In the genomic region with DNA sequence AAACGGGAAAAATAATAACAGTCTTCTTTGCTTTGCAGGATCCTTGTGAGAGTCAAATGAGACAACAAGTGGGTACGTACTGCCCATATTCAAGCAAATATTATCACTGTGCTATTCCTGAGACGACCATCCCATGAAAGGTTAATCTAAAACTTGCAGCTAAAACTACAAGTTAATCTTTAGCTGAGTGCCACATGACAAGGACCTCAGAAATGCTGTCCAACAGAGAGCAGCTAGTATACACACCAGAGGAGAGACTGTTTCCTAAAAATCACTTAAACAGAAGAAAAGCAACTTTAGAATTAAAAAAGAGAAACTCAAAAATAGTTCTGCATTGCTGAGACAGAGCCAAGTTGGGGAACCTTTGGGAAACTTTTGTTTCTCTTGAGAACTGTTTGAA, we compare ENCODE assay signal across 17 cellular contexts.
A peak's percentile ranks its signal among the peaks of the same experiment; 100 is the strongest.
DNase-seq lines count a peak whose midpoint lies in the region; ATAC-seq, FAIRE-seq and TF ChIP-seq lines count a peak whose summit lies in the region.
"Had no signal": no experiment of that assay in that cellular context is flagged by ENCODE, and none has a peak within 500 bp of the region (broad histone marks: within the 10 kb centered on the region; RNA-seq: fewer than 3 reads in every experiment).

No MANE protein-coding gene starts in this region.

- FAIRE-seq in GM19239 (lab: Jason Lieb, UNC), result peak; percentile 89

- no peak overlapping the region for H2BK5ac ChIP-seq in neuronal stem cell (ENCODE audit: low read length)

- no peak for TF ChIP-seq CTCF in chondrocyte (IDR thresholded peaks at IDR 0.05)
- TF ChIP-seq CTCF in tibial nerve (IDR thresholded peaks at IDR 0.05), result no peak

- peaks cover 15% of the 10 kb centered on the region for H3K27me3 Mint-ChIP-seq in chondrocyte (ENCODE audit: low read depth)

- H3K36me3 Mint-ChIP-seq in chondrocyte (ENCODE audit: low read depth), result no peaks in the 10 kb centered on the region
- H3K36me3 Mint-ChIP-seq: CD14-positive monocyte, IgD-negative memory B cell had no signal

- no peak overlapping the region for H2BK120ac ChIP-seq in neuronal stem cell (ENCODE audit: low read depth, low read length)

- H2BK15ac ChIP-seq in neuronal stem cell (ENCODE audit: low read length), result no peak overlapping the region

- no peak overlapping the region for H3K27ac ChIP-seq in neuronal stem cell (replicated peaks; ENCODE audit: low read length)
- no peak overlapping the region for H3K27ac ChIP-seq in tibial nerve
- H3K27ac ChIP-seq: heart left ventricle, SK-N-MC had no signal

- no peak overlapping the region for H3K14ac ChIP-seq in neuronal stem cell (ENCODE audit: low read length)

- no peak for DNase-seq in GM19239 (ENCODE audit: insufficient read length, low spot score)
- no peak for DNase-seq in chondrocyte (ENCODE audit: low spot score)
- no peak for DNase-seq in neuronal stem cell (ENCODE audit: low spot score)
- no peak for DNase-seq in T-helper 9 cell
- no peak for DNase-seq in UCSD-AML1 (lab: John Stamatoyannopoulos, UW; ENCODE audit: unreplicated experiment)
- DNase-seq in tibial nerve (ENCODE audit: low spot score in 2 of 2), result no peak
- no peak for DNase-seq in NCI-H2029 (lab: John Stamatoyannopoulos, UW)
- DNase-seq: activated CD4-positive, alpha-beta T cell treated with anti-CD3 and anti-CD28 coated beads for 1 hour; activated T-cell treated with anti-CD3 and anti-CD28 coated beads, Interleukin-2, amount 50 U/mL, for 4 hours; heart left ventricle; mesendoderm; NCI-H146; NCI-H82 had no signal

- no peak overlapping the region for H3K4ac ChIP-seq in neuronal stem cell (ENCODE audit: low read length)

- no peak overlapping the region for H3K4me3 ChIP-seq in neuronal stem cell (ENCODE audit: low read length in 2 of 2)
- H3K4me3 ChIP-seq in tibial nerve, result no peak overlapping the region
- H3K4me3 ChIP-seq: heart left ventricle, SK-N-MC had no signal

- H3K79me1 ChIP-seq in neuronal stem cell (ENCODE audit: low read depth, low read length), result no peaks in the 10 kb centered on the region

- no CpG with 5 or more reads among the region's 3 CpGs for WGBS in neuronal stem cell (ENCODE audit: extremely low coverage in 2 of 2, insufficient read length in 2 of 2, insufficient replicate concordance in 1 of 2), 2 donors
- WGBS in tibial nerve, 2 donors, result 25 to 38% methylated on average over 3 of the region's 3 CpGs

- no peak overlapping the region for H3K23ac ChIP-seq in neuronal stem cell (ENCODE audit: low read depth, low read length, poor library complexity)

- peak overlapping the region; percentile 24 for H3K27ac Mint-ChIP-seq in chondrocyte (ENCODE audit: unreplicated experiment)
- H3K27ac Mint-ChIP-seq: CD14-positive monocyte, IgD-negative memory B cell had no signal

- no peak overlapping the region for H3K4me2 ChIP-seq in neuronal stem cell (ENCODE audit: insufficient read depth, low read length, poor library complexity, severe bottlenecking)

- no peak overlapping the region for H2BK12ac ChIP-seq in neuronal stem cell (ENCODE audit: low read length)

- no peak overlapping the region for H4K91ac ChIP-seq in neuronal stem cell (ENCODE audit: low read depth, low read length, poor library complexity)

- H3K9me3 ChIP-seq in neuronal stem cell (replicated peaks in 1 of 2; ENCODE audit: control insufficient read depth in 2 of 2, insufficient read depth in 1 of 2, low read depth in 1 of 2, low read length in 2 of 2) (peaks cover 0 to 2% of the 10 kb centered on the region in 2 donors), tibial nerve (no peaks in the 10 kb centered on the region)
- H3K9me3 ChIP-seq: heart left ventricle had no signal

- no peak for TF ChIP-seq POLR2A in tibial nerve (IDR thresholded peaks at IDR 0.05)

- no peak overlapping the region for H4K8ac ChIP-seq in neuronal stem cell (ENCODE audit: low read depth, low read length)

- TF ChIP-seq EP300 in tibial nerve (IDR thresholded peaks at IDR 0.05), result no peak

- no peak overlapping the region for H3K18ac ChIP-seq in neuronal stem cell (ENCODE audit: low read length)

- H3K4me1 ChIP-seq in neuronal stem cell (ENCODE audit: control insufficient read depth in 2 of 2, insufficient read depth in 1 of 2, low read depth in 1 of 2, low read length in 2 of 2) (no peaks in the 10 kb centered on the region), tibial nerve (peaks cover 0 to 8% (median 0%) of the 10 kb centered on the region in 4 donors)
- H3K4me1 ChIP-seq: heart left ventricle had no signal

- no peak overlapping the region for H3K4me3 Mint-ChIP-seq in chondrocyte (ENCODE audit: unreplicated experiment)
- H3K4me3 Mint-ChIP-seq: activated T-cell treated with anti-CD3 and anti-CD28 coated beads, Interleukin-2, amount 50 U/mL, for 4 hours; CD14-positive monocyte; IgD-negative memory B cell had no signal

- no peaks in the 10 kb centered on the region for H3K36me3 ChIP-seq in neuronal stem cell (replicated peaks in 1 of 2; ENCODE audit: control insufficient read depth in 2 of 2, insufficient read depth in 2 of 2, low read length in 2 of 2)
- no peaks in the 10 kb centered on the region for H3K36me3 ChIP-seq in tibial nerve
- H3K36me3 ChIP-seq: heart left ventricle had no signal

- no peaks in the 10 kb centered on the region for H3K9me3 Mint-ChIP-seq in chondrocyte (ENCODE audit: low read depth)
- H3K9me3 Mint-ChIP-seq: activated T-cell treated with anti-CD3 and anti-CD28 coated beads, Interleukin-2, amount 50 U/mL, for 4 hours; CD14-positive monocyte; IgD-negative memory B cell had no signal

- H3K4me1 Mint-ChIP-seq in chondrocyte (ENCODE audit: low read depth), result no peaks in the 10 kb centered on the region
- H3K4me1 Mint-ChIP-seq: CD14-positive monocyte, IgD-negative memory B cell had no signal

- no peak overlapping the region for H2AK5ac ChIP-seq in neuronal stem cell (ENCODE audit: low read depth, low read length)

- H3K27me3 ChIP-seq in neuronal stem cell (ENCODE audit: control insufficient read depth in 3 of 3, insufficient read depth in 3 of 3, low read depth in 1 of 3, low read length in 3 of 3) (no peaks in the 10 kb centered on the region), tibial nerve (no peaks in the 10 kb centered on the region)
- H3K27me3 ChIP-seq: heart left ventricle had no signal

- H3K9ac ChIP-seq in neuronal stem cell (ENCODE audit: low read depth, low read length, poor library complexity), result no peak overlapping the region

- ATAC-seq in HG02943 (IDR thresholded peaks at IDR 0.05; ENCODE audit: low read depth, unreplicated experiment), result peak; percentile 78
- ATAC-seq: activated T-cell treated with anti-CD3 and anti-CD28 coated beads, Interleukin-2, amount 50 U/mL, for 4 hours; heart left ventricle had no signal

- peak overlapping the region; percentile 46 for H2AFZ ChIP-seq in neuronal stem cell (ENCODE audit: low read length)
